ENCODE assay signal across 8 cellular contexts in genomic region chr17:44828919-44829557, GRCh38. TPM values are rescaled to one million over a fixed set of nuclear protein-coding genes. Genes with fewer than 3 reads are reported as not detected.
DNase-seq lines count a peak whose midpoint lies in the region; ATAC-seq and TF ChIP-seq lines count a peak whose summit lies in the region.

No MANE protein-coding gene starts in this region.

- H3K27ac ChIP-seq in colonic mucosa: peak overlapping the region; percentile 8
- H3K27ac ChIP-seq in muscle layer of colon (ENCODE audit: low read depth, low read length): peak overlapping the region; percentile 36

- H3K27me3 ChIP-seq in colonic mucosa (peaks cover 45% of the 10 kb centered on the region), muscle layer of colon (ENCODE audit: control insufficient read depth in 1 of 2, insufficient read depth in 2 of 2, low read length in 2 of 2) (peaks cover 0 to 11% of the 10 kb centered on the region in 2 donors)

- H3K36me3 ChIP-seq in colonic mucosa (no peaks in the 10 kb centered on the region), muscle layer of colon (ENCODE audit: insufficient read depth, low read length) (no peaks in the 10 kb centered on the region)

- peak; percentile 58 for DNase-seq in GM03348 (ENCODE audit: low spot score)
- peak; percentile 16 for DNase-seq in NCI-H345 treated with DMSO at 0.1 percent for 48 hours (lab: John Stamatoyannopoulos, UW; ENCODE audit: unreplicated experiment)
- no peak for DNase-seq in colonic mucosa
- DNase-seq in GM19240 (ENCODE audit: insufficient read length, low spot score): no peak
- DNase-seq in NCI-H1694 treated with DMSO at 0.1 percent for 48 hours (lab: John Stamatoyannopoulos, UW): no peak

- H3K4me1 ChIP-seq in colonic mucosa (peaks cover 5% of the 10 kb centered on the region), muscle layer of colon (ENCODE audit: insufficient read depth, low read length) (no peaks in the 10 kb centered on the region)

- TF ChIP-seq CTCF in colonic mucosa (IDR thresholded peaks at IDR 0.05): no peak

- peak overlapping the region in 1 of 2 donors; percentile 50 for H3K9ac ChIP-seq in colonic mucosa (ENCODE audit: low read depth in 2 of 2, low read length in 2 of 2)
- H3K9ac ChIP-seq in muscle layer of colon (ENCODE audit: low read length): peak overlapping the region; percentile 80

- ATAC-seq in HG02938 (IDR thresholded peaks at IDR 0.05; ENCODE audit: unreplicated experiment) (no peak), HG03354 (IDR thresholded peaks at IDR 0.05; ENCODE audit: poor library complexity, severe bottlenecking, unreplicated experiment) (no peak)

- H3K4me3 ChIP-seq in colonic mucosa (peak overlapping the region; percentile 32), muscle layer of colon (ENCODE audit: low read depth in 1 of 2, low read length in 2 of 2) (peak overlapping the region; percentile 58 to 80)

- intact Hi-C loops in colonic mucosa (cut with DNase I): no loop called here

- H3K9me3 ChIP-seq in colonic mucosa: no peaks in the 10 kb centered on the region
- no peaks in the 10 kb centered on the region for H3K9me3 ChIP-seq in muscle layer of colon (ENCODE audit: low read length)

RNA-seq across cellular contexts. Expression of gene GJC1, which starts 1.0 kb away (rescaled TPM):
- 1 to 10 TPM; 1.1 to 8.2 TPM for total RNA-seq in colonic mucosa

RNA-seq across cellular contexts. Expression of gene HIGD1B, which starts 18.6 kb away (rescaled TPM):
- under 1 TPM in 1 of 2 donors, not detected in 1; 0.53 TPM for total RNA-seq in colonic mucosa

Comparison
In these comparisons a context has a peak if more than half of its experiments do, and no peak if none do; other contexts are left out.
1. DNase-seq: peak in GM03348 (single experiment) and NCI-H345 treated with DMSO at 0.1 percent for 48 hours (single experiment); none in colonic mucosa (single experiment), GM19240 (single experiment) and NCI-H1694 treated with DMSO at 0.1 percent for 48 hours (single experiment).